28 cellular contexts compared by ENCODE assay signal in the genomic region with DNA sequence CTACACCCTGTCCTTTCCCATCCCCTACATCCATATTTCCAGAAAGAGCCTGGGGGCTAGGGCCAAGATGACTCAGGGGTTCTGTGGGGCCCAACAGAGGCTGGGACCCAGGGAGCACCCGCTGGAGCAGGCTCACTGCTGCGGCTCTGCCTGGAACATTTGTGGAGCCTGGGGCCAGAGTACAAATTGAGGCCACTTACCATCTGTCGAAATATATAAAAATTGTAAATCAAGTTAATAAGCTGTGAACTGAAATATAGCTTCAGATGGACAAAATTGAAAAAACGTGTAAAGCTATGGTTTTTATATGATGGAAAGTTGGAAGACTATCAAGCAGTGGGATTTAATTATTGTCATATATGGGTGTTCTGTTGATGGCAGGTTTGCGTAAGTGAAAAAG.
"Had no signal": no experiment of that assay in that cellular context is flagged by ENCODE, and none has a peak within 500 bp of the region (broad histone marks: within the 10 kb centered on the region; RNA-seq: fewer than 3 reads in every experiment).

No MANE protein-coding gene starts in this region.

- H3K36me3 ChIP-seq: ovary, prostate gland, transverse colon had no signal

- H3K9me3 Mint-ChIP-seq: activated T-cell treated with anti-CD3 and anti-CD28 coated beads, Interleukin-2, amount 50 U/mL, for 72 hours; central memory CD8-positive, alpha-beta T cell; natural killer cell had no signal

- H3K4me3 Mint-ChIP-seq: activated naive CD8-positive, alpha-beta T cell; activated T-cell treated with anti-CD3 and anti-CD28 coated beads, Interleukin-2, amount 50 U/mL, for 72 hours; central memory CD8-positive, alpha-beta T cell; natural killer cell had no signal

- DNase-seq: activated CD4-positive, alpha-beta T cell treated with anti-CD3 and anti-CD28 coated beads for 4 hours; activated CD4-positive, alpha-beta T cell treated with anti-CD3 and anti-CD28 coated beads, Interleukin-2, amount 50 U/mL, for 4 hours; activated naive CD4-positive, alpha-beta T cell; activated T-cell treated with anti-CD3 and anti-CD28 coated beads for 4 hours; activated T-cell treated with anti-CD3 and anti-CD28 coated beads, Interleukin-2, amount 50 U/mL, for 72 hours; anterior cingulate cortex; effector memory CD4-positive, alpha-beta T cell; head of caudate nucleus; hippocampal formation; left cardiac atrium; natural killer cell; ovary; retina; stimulated activated CD4-positive, alpha-beta T cell treated with anti-CD3 and anti-CD28 coated beads, Interleukin-12 subunit alpha, Interleukin-12 subunit beta, amount 100 ng/mL, for 4 hours; stimulated activated CD4-positive, alpha-beta T cell treated with anti-CD3 and anti-CD28 coated beads, Interleukin-4, amount 100 ng/mL, for 1 hour; stimulated activated naive CD8-positive, alpha-beta T cell treated with anti-CD3 and anti-CD28 coated beads, Interleukin-15, Interleukin-2, amounts not matched to agents 100 U/mL and 50 U/mL, for 24 hours; T-helper 9 cell; testis; transverse colon had no signal

- FAIRE-seq: bronchial epithelial cell, keratinocyte, TTC549 had no signal

- H3K27ac Mint-ChIP-seq: activated naive CD8-positive, alpha-beta T cell; activated T-cell treated with anti-CD3 and anti-CD28 coated beads, Interleukin-2, amount 50 U/mL, for 72 hours; natural killer cell had no signal

- H3K4me3 ChIP-seq: ovary, prostate gland, skin epidermis, testis, transverse colon had no signal

- H3K27ac ChIP-seq: ovary, prostate gland, skin epidermis, testis, transverse colon, VCaP had no signal

- H3K27me3 Mint-ChIP-seq: activated naive CD8-positive, alpha-beta T cell; central memory CD8-positive, alpha-beta T cell had no signal

- ATAC-seq: activated T-cell treated with anti-CD3 and anti-CD28 coated beads, Interleukin-2, amount 50 U/mL, for 72 hours; left cardiac atrium; natural killer cell; sciatic nerve; stimulated activated naive CD8-positive, alpha-beta T cell treated with anti-CD3 and anti-CD28 coated beads, Interleukin-15, Interleukin-2, amounts not matched to agents 100 U/mL and 50 U/mL, for 24 hours had no signal

- H3K36me3 Mint-ChIP-seq: natural killer cell had no signal

- H3K4me1 ChIP-seq: prostate gland, testis, transverse colon had no signal

- H3K27me3 ChIP-seq: ovary, testis, transverse colon had no signal

- H3K9me3 ChIP-seq: ovary, prostate gland, testis, transverse colon had no signal
